18 cellular contexts compared by ENCODE assay signal in the genomic region with DNA sequence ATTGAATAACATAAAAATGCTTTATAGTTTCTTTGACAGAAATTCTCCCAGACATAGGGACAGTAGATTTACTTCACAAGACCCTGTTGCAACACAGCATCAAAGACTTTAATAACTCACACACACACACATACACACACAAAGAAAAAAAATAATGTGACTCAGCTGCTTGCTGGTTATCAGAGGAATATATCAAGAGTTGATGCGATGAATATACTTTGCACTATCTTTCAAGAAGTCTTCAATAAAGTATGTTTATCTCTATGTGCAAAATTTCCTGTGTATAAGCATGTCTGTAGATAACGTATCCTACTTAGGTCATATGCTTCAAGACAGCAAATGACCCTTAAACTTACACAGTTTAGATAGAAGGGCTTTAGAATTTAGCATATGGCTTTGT.
"Had no signal": no experiment of that assay in that cellular context is flagged by ENCODE, and none has a peak within 500 bp of the region (broad histone marks: within the 10 kb centered on the region; RNA-seq: fewer than 3 reads in every experiment).

No MANE protein-coding gene starts in this region.

- H3K9me3 Mint-ChIP-seq: activated CD4-positive, alpha-beta memory T cell treated with anti-CD3 and anti-CD28 coated beads for 36 hours; activated T-helper 2 cell treated with anti-CD3 and anti-CD28 coated beads, Interferon-gamma antibody, Interleukin-2, Interleukin-4, amounts not matched to agents 10 μg/mL and 5 μg/mL and 100 μg/mL, durations not matched to agents 14 hours and 24 hours and 36 hours; memory B cell had no signal

- H3K27ac Mint-ChIP-seq: activated CD4-positive, alpha-beta memory T cell treated with anti-CD3 and anti-CD28 coated beads for 36 hours; activated CD8-positive, alpha-beta memory T cell treated with anti-CD3 and anti-CD28 coated beads, Interleukin-2, amount 10 ng/mL, durations not matched to agents 7 days and 5 days; activated T-helper 2 cell treated with anti-CD3 and anti-CD28 coated beads, Interferon-gamma antibody, Interleukin-2, Interleukin-4, amounts not matched to agents 10 μg/mL and 5 μg/mL and 100 μg/mL, durations not matched to agents 14 hours and 24 hours and 36 hours; memory B cell; natural killer cell treated with Interleukin-12 subunit alpha and Interleukin-12 subunit beta and Interleukin-15 and Interleukin-18, amount 100 ng/mL, for 72 hours had no signal

- H3K4me3 ChIP-seq: adrenal gland, left ventricle myocardium inferior, suprapubic skin had no signal

- H3K4me1 Mint-ChIP-seq: activated CD8-positive, alpha-beta memory T cell treated with anti-CD3 and anti-CD28 coated beads, Interleukin-2, amount 10 ng/mL, durations not matched to agents 7 days and 5 days; memory B cell had no signal

- H3K27me3 ChIP-seq: adrenal gland, suprapubic skin had no signal

- H3K4me3 Mint-ChIP-seq: activated CD4-positive, alpha-beta memory T cell treated with anti-CD3 and anti-CD28 coated beads for 36 hours; activated CD8-positive, alpha-beta memory T cell treated with anti-CD3 and anti-CD28 coated beads, Interleukin-2, amount 10 ng/mL, durations not matched to agents 7 days and 5 days; memory B cell; natural killer cell treated with Interleukin-12 subunit alpha and Interleukin-12 subunit beta and Interleukin-15 and Interleukin-18, amount 100 ng/mL, for 72 hours had no signal

- DNase-seq: activated CD4-positive, alpha-beta memory T cell treated with anti-CD3 and anti-CD28 coated beads for 36 hours; activated CD8-positive, alpha-beta memory T cell treated with anti-CD3 and anti-CD28 coated beads, Interleukin-2, amount 10 ng/mL, durations not matched to agents 7 days and 5 days; activated naive CD4-positive, alpha-beta T cell treated with anti-CD3 and anti-CD28 coated beads, Interleukin-2, amount 50 U/mL, for 16 hours; activated T-cell treated with anti-CD3 and anti-CD28 coated beads, Interleukin-2, amount 50 U/mL, for 1 hour; adrenal gland; effector CD8-positive, alpha-beta T cell; hippocampal formation; left ventricle myocardium inferior; occipital lobe; stimulated activated CD4-positive, alpha-beta T cell treated with anti-CD3 and anti-CD28 coated beads, Interleukin-4, amount 100 ng/mL, for 4 hours; stimulated activated CD8-positive, alpha-beta memory T cell treated with anti-CD3 and anti-CD28 coated beads, Interleukin-4, amount 100 ng/mL, for 48 hours; stimulated activated naive CD8-positive, alpha-beta T cell treated with anti-CD3 and anti-CD28 coated beads, Interleukin-15, Interleukin-2, amounts not matched to agents 100 U/mL and 50 U/mL, for 24 hours; T-helper 9 cell; trophoblast cell had no signal

- H3K9me3 ChIP-seq: adrenal gland, left ventricle myocardium inferior, suprapubic skin had no signal

- H3K27me3 Mint-ChIP-seq: natural killer cell treated with Interleukin-12 subunit alpha and Interleukin-12 subunit beta and Interleukin-15 and Interleukin-18, amount 100 ng/mL, for 72 hours had no signal

- H3K36me3 ChIP-seq: adrenal gland, left ventricle myocardium inferior, suprapubic skin had no signal

- H3K36me3 Mint-ChIP-seq: activated CD4-positive, alpha-beta memory T cell treated with anti-CD3 and anti-CD28 coated beads for 36 hours; activated CD8-positive, alpha-beta memory T cell treated with anti-CD3 and anti-CD28 coated beads, Interleukin-2, amount 10 ng/mL, durations not matched to agents 7 days and 5 days; natural killer cell treated with Interleukin-12 subunit alpha and Interleukin-12 subunit beta and Interleukin-15 and Interleukin-18, amount 100 ng/mL, for 72 hours had no signal

- H3K4me1 ChIP-seq: adrenal gland, suprapubic skin had no signal
